Comparison of ENCODE assay signal across 22 cellular contexts in the genomic region with DNA sequence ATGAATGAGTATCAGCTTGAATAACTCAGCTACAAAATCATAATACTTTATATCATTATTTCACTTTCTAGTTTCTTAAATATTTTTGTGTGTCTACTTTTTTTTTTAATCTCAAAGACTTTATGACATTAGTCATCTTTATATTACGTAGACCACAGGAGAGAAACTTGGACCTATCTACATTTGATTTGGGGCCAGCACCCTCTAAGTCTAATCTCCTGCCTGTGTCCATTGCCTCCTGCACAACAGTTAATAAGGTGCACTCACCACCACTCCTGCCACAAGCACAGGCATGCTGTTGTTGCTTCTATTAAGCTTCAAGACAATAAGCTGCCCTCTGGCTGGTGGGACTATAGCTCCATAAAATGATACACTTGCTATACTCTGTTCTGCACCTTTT.
"Had no signal": no experiment of that assay in that cellular context is flagged by ENCODE, and none has a peak within 500 bp of the region (broad histone marks: within the 10 kb centered on the region; RNA-seq: fewer than 3 reads in every experiment).

No MANE protein-coding gene starts in this region.

- ATAC-seq: left cardiac atrium; naive thymus-derived CD8-positive, alpha-beta T cell; psoas muscle; right cardiac atrium; stimulated activated naive CD8-positive, alpha-beta T cell treated with anti-CD3 and anti-CD28 coated beads, Interleukin-15, amount 100 ng/mL, for 72 hours had no signal

- H3K4me2 ChIP-seq: hepatocyte had no signal

- H3K27me3 ChIP-seq: hepatocyte, ovary, upper lobe of left lung had no signal

- DNase-seq: activated CD4-positive, alpha-beta T cell treated with anti-CD3 and anti-CD28 coated beads for 1 hour; activated CD4-positive, alpha-beta T cell treated with anti-CD3 and anti-CD28 coated beads, Interleukin-2, amount 50 U/mL, for 4 hours; activated gamma-delta T cell treated with Interleukin-2 at 50 U/mL for 16 hours; amniotic stem cell; cortex of kidney; effector CD4-positive, alpha-beta T cell; left cardiac atrium; mesendoderm; naive thymus-derived CD8-positive, alpha-beta T cell; ovary; psoas muscle; right cardiac atrium; stimulated activated CD4-positive, alpha-beta T cell treated with anti-CD3 and anti-CD28 coated beads, Interleukin-15, amount 100 ng/mL, for 24 hours; stimulated activated CD4-positive, alpha-beta T cell treated with anti-CD3 and anti-CD28 coated beads, Interleukin-2, amount 100 ng/mL, for 48 hours; stimulated activated naive CD8-positive, alpha-beta T cell treated with anti-CD3 and anti-CD28 coated beads, Interleukin-15, amount 100 ng/mL, for 72 hours; T-helper 2 cell; upper lobe of left lung; WERI-Rb-1 had no signal

- H3K27ac Mint-ChIP-seq: activated naive CD8-positive, alpha-beta T cell; naive thymus-derived CD8-positive, alpha-beta T cell; stimulated activated naive CD8-positive, alpha-beta T cell treated with anti-CD3 and anti-CD28 coated beads, Interleukin-15, amount 100 ng/mL, for 72 hours had no signal

- H3K36me3 Mint-ChIP-seq: activated naive CD8-positive, alpha-beta T cell; brain; naive thymus-derived CD8-positive, alpha-beta T cell had no signal

- H3K9me3 ChIP-seq: ovary, psoas muscle, upper lobe of left lung had no signal

- H2AFZ ChIP-seq: hepatocyte had no signal

- H3K36me3 ChIP-seq: ovary, upper lobe of left lung, WERI-Rb-1 had no signal

- H3K9me3 Mint-ChIP-seq: naive thymus-derived CD8-positive, alpha-beta T cell; stimulated activated naive CD8-positive, alpha-beta T cell treated with anti-CD3 and anti-CD28 coated beads, Interleukin-15, amount 100 ng/mL, for 72 hours had no signal

- H3K4me3 ChIP-seq: hepatocyte, ovary, psoas muscle, skin epidermis, upper lobe of left lung had no signal

- H3K4me1 Mint-ChIP-seq: naive thymus-derived CD8-positive, alpha-beta T cell; stimulated activated naive CD8-positive, alpha-beta T cell treated with anti-CD3 and anti-CD28 coated beads, Interleukin-15, amount 100 ng/mL, for 72 hours had no signal

- H3K27me3 Mint-ChIP-seq: activated naive CD8-positive, alpha-beta T cell; brain; stimulated activated naive CD8-positive, alpha-beta T cell treated with anti-CD3 and anti-CD28 coated beads, Interleukin-15, amount 100 ng/mL, for 72 hours had no signal

- H3K79me2 ChIP-seq: hepatocyte had no signal

- H3K4me3 Mint-ChIP-seq: activated naive CD8-positive, alpha-beta T cell; brain; naive thymus-derived CD8-positive, alpha-beta T cell; stimulated activated naive CD8-positive, alpha-beta T cell treated with anti-CD3 and anti-CD28 coated beads, Interleukin-15, amount 100 ng/mL, for 72 hours had no signal

- H3K27ac ChIP-seq: hepatocyte, ovary, psoas muscle, skin epidermis, upper lobe of left lung, WERI-Rb-1 had no signal

- H3K4me1 ChIP-seq: psoas muscle, upper lobe of left lung had no signal
